9 cellular contexts compared by ENCODE assay signal in the genomic region with DNA sequence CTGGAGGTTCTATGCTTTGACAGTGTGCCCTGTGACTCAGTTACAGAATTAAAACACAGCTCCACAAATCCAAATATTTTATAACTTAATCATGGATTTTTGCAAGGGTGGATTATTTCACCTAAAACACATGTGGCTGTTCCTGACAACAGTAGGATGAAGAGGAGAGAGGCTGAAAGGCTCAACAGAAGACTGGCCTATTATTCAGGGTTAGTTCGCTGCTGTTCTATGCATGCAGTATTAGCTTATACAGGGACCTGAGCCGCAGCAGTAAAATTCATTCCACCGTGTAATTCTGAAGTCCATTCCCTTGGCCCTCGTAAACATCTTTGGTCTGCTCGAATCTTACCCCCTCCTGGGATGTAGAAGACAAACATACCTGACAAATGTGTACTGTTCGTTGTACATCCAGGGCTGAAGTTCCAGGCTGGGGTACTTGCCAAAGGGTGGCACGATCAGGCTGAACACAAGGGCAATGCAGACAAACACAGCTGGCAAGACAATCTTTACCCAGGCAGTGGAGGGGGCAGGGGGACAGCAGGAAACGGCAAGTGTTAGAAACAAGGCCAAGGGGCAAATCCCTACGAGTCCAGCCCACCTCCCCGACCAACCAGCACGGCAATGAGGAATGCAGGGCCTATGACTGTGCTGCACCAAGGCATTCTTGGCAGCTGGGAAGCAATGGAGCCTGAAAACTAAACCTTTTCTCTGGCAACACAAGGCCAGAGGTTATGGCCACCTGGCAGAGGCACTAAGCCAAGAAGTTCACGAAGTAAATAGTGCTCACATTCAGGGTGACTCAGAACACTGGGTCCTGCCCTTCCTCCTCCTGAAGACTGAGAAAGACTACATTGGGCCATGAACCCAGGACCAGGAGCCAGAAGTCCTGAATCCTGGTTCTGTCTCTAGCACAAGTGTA. TPM values are rescaled to one million over a fixed set of nuclear protein-coding genes. Genes with fewer than 3 reads are reported as not detected.
DNase-seq lines count a peak whose midpoint lies in the region; ATAC-seq, FAIRE-seq and TF ChIP-seq lines count a peak whose summit lies in the region.
"Had no signal": no experiment of that assay in that cellular context is flagged by ENCODE, and none has a peak within 500 bp of the region (broad histone marks: within the 10 kb centered on the region; RNA-seq: fewer than 3 reads in every experiment).

No MANE protein-coding gene starts in this region.

- DNase-seq in ACHN, result peak; percentile 97
- peak; percentile 20 for DNase-seq in NCI-H1092 (lab: John Stamatoyannopoulos, UW)
- DNase-seq in HepG2 (ENCODE audit: low spot score), result no peak
- no peak for DNase-seq in GM19239 (ENCODE audit: insufficient read length, low spot score)
- DNase-seq in UCSD-AML1 (lab: John Stamatoyannopoulos, UW; ENCODE audit: unreplicated experiment), result no peak
- DNase-seq in HFFc6, result no peak

- no peak overlapping the region for H3K4me3 ChIP-seq in HepG2 (replicated peaks in 1 of 3; ENCODE audit: insufficient read depth in 1 of 3, low read depth in 2 of 3, low read length in 3 of 3)
- H3K4me3 ChIP-seq: BLaER1 treated with 17β-estradiol and CSF1 and Interleukin-3, amounts not matched to agents 10 nM and 100 nM had no signal

- peaks cover 4% of the 10 kb centered on the region; the same call in 1 of the 2 replicates for H4K20me1 ChIP-seq in HepG2 (ENCODE audit: insufficient read depth, low read length)

- TF ChIP-seq EP300 in HepG2 (IDR thresholded peaks at IDR 0.05; ENCODE audit: low read depth in 2 of 2, low read length in 2 of 2) (no peak), HepG2 (CRISPR knock-in tag; IDR thresholded peaks at IDR 0.05; ENCODE audit: borderline replicate concordance) (no peak)

- H3K4me3 Mint-ChIP-seq in HFFc6, result no peak overlapping the region

- no peak overlapping the region for H2AFZ ChIP-seq in HepG2 (ENCODE audit: low read length)

- TF ChIP-seq CTCF in HepG2 (CRISPR knock-in tag; IDR thresholded peaks at IDR 0.05) (no peak), HFFc6 (IDR thresholded peaks at IDR 0.05) (no peak)

- BruUV-seq in HepG2 (replicated peaks; lab: Mats Ljungman, UMichigan), result no TSS peak

- ATAC-seq in HepG2 (peak; percentile 11; the same call in 2 of the 3 replicates), HG03571 (IDR thresholded peaks at IDR 0.05; ENCODE audit: unreplicated experiment) (no peak)

- H3K27ac Mint-ChIP-seq in HFFc6, result no peak overlapping the region; the same call in 1 of the 2 replicates

- no peaks in the 10 kb centered on the region for H3K9me3 ChIP-seq in HepG2 (ENCODE audit: low read length)
- H3K9me3 ChIP-seq: BLaER1 treated with 17β-estradiol and CSF1 and Interleukin-3, amounts not matched to agents 10 nM and 100 nM had no signal

- POLR2A ChIA-PET in HepG2 (lab: Yijun Ruan, JAX), result no interaction called here

- peaks cover 32% of the 10 kb centered on the region for H3K4me1 Mint-ChIP-seq in HFFc6 (ENCODE audit: low read depth)

- H3K27ac ChIP-seq in cingulate gyrus (ENCODE audit: low read depth, low read length) (peak overlapping the region; percentile 19), HepG2 (ENCODE audit: extremely low read length, insufficient read depth, low read length) (no peak overlapping the region)

- no peak overlapping the region for H3K4me2 ChIP-seq in HepG2 (ENCODE audit: low read depth, low read length)
- H3K4me2 ChIP-seq: BLaER1 treated with 17β-estradiol and CSF1 and Interleukin-3, amounts not matched to agents 10 nM and 100 nM had no signal

- H3K4me1 ChIP-seq in HepG2 (ENCODE audit: insufficient read depth, low read length), result no peaks in the 10 kb centered on the region
- H3K4me1 ChIP-seq: BLaER1 treated with 17β-estradiol and CSF1 and Interleukin-3, amounts not matched to agents 10 nM and 100 nM had no signal

- peaks cover 59 to 94% of the 10 kb centered on the region in 2 experiments for H3K36me3 ChIP-seq in HepG2 (replicated peaks in 1 of 2; ENCODE audit: control insufficient read depth in 1 of 2, insufficient read depth in 2 of 2, low read length in 2 of 2)

- in situ Hi-C loops in ACHN (cut with HindIII; ENCODE audit: low pct_ligation_motif_present, low pct_unique_long_range_greater_than_20kb, low sequenced_read_pairs) (no loop called here), HepG2 (cut with HindIII; ENCODE audit: extremely low pct_ligation_motif_present, low pct_unique_long_range_greater_than_20kb) (no loop called here)

- FAIRE-seq in HepG2 (lab: Jason Lieb, UNC) (no peak), GM19239 (lab: Jason Lieb, UNC) (no peak)

- no peaks in the 10 kb centered on the region for H3K9me3 Mint-ChIP-seq in HFFc6

- H3K36me3 Mint-ChIP-seq in HFFc6 (ENCODE audit: low read depth), result peaks cover 18% of the 10 kb centered on the region

- H3K79me2 ChIP-seq in HepG2 (ENCODE audit: insufficient read depth, low read length), result no peaks in the 10 kb centered on the region

- no peaks in the 10 kb centered on the region for H3K27me3 Mint-ChIP-seq in HFFc6 (ENCODE audit: insufficient read depth)

- no peaks in the 10 kb centered on the region for H3K27me3 ChIP-seq in HepG2 (ENCODE audit: control insufficient read depth in 1 of 2, insufficient read depth in 2 of 2, low read length in 2 of 2)
- H3K27me3 ChIP-seq: BLaER1 treated with 17β-estradiol and CSF1 and Interleukin-3, amounts not matched to agents 10 nM and 100 nM had no signal

- intact Hi-C loops in HepG2 (cut with micrococcal nuclease; ENCODE audit: unreplicated experiment), result no loop called here

- TF ChIP-seq RAD21 in HepG2 (CRISPR knock-in tag; IDR thresholded peaks at IDR 0.05), result no peak

- CTCF ChIA-PET in HepG2 (lab: Yijun Ruan, JAX; ENCODE audit: low intra/inter-chr PET ratio, low total read pairs), result no interaction called here

- 93% methylated on average over 12 of the region's 12 CpGs for WGBS in HepG2 (ENCODE audit: low lambda C conversion rate)

- H3K9ac ChIP-seq in HepG2 (ENCODE audit: insufficient read depth, low read depth, low read length), result no peak overlapping the region

- no peak for TF ChIP-seq POLR2A in HepG2 (IDR thresholded peaks at IDR 0.05; ENCODE audit: insufficient read depth in 1 of 2, low read depth in 2 of 2, low read length in 2 of 2)

TF ChIP-seq in HepG2, 621 proteins besides CTCF, POLR2A, EP300 and RAD21:
- peak; percentile 65 for TF ChIP-seq RBM22 (optimal IDR thresholded peaks at IDR 0.05; ENCODE audit: low read length)
- TF ChIP-seq ZSCAN21 (CRISPR knock-in tag; IDR thresholded peaks at IDR 0.05; ENCODE audit: borderline replicate concordance), result no peak
- peak; percentile 28 for TF ChIP-seq AGO2 (optimal IDR thresholded peaks at IDR 0.05; ENCODE audit: low read depth, low read length)

RNA-seq across cellular contexts. Expression of gene NIPSNAP3B, which starts 46.8 kb away (rescaled TPM):
- 0.44 and 1.3 TPM in 2 replicates for total RNA-seq in HepG2 (2016; rRNA removed; fragmentation: Illumina TruSeq; extraction: Trizol)
- 0.18 TPM in 1 of 2 replicates, not detected in the other for total RNA-seq in HepG2 (2016; cell fraction: cytosol; rRNA removed; fragmentation: Illumina TruSeq; extraction: Trizol; ENCODE audit: low read depth)
- total RNA-seq in HepG2 (2016; cell fraction: insoluble cytoplasmic fraction; rRNA removed; fragmentation: Illumina TruSeq; extraction: Trizol), result 0.41 and 0.76 TPM in 2 replicates
- 0.12 and 0.21 TPM in 2 replicates for total RNA-seq in HepG2 (2016; cell fraction: membrane; rRNA removed; fragmentation: Illumina TruSeq; extraction: Trizol)
- total RNA-seq in HepG2 (2016; cell fraction: nucleus; rRNA removed; fragmentation: Illumina TruSeq; extraction: Trizol), result 2.1 and 2.6 TPM in 2 replicates
- 1.5 and 2.1 TPM in 2 replicates for polyA plus RNA-seq in HepG2 (2011; rRNA removed)
- 0.16 and 0.46 TPM in 2 replicates for polyA plus RNA-seq in HepG2 (2011; cell fraction: cytosol; rRNA removed)
- 2.0 and 2.8 TPM in 2 replicates for polyA plus RNA-seq in HepG2 (2011; cell fraction: nucleus; rRNA removed)
- 1.1 and 1.2 TPM in 2 replicates for polyA plus RNA-seq in HepG2 (2012)
- not detected in 2 replicates for polyA plus RNA-seq in HepG2 (2016; cell fraction: cytosol; fragmentation: Illumina TruSeq; extraction: Trizol; ENCODE audit: low read depth)
- 0.57 and 0.63 TPM in 2 replicates for polyA plus RNA-seq in HepG2 (2016; cell fraction: insoluble cytoplasmic fraction; fragmentation: Illumina TruSeq; extraction: Trizol; ENCODE audit: low read depth)
- polyA plus RNA-seq in HepG2 (2016; cell fraction: membrane; fragmentation: Illumina TruSeq; extraction: Trizol; ENCODE audit: low read depth), result 0.15 and 0.18 TPM in 2 replicates
- polyA plus RNA-seq in HepG2 (2016; cell fraction: nucleus; fragmentation: Illumina TruSeq; extraction: Trizol; ENCODE audit: insufficient read depth, low read depth), result 2.9 and 4.1 TPM in 2 replicates
- polyA minus RNA-seq in HepG2 (2011; rRNA and poly(A)+ RNA removed; ENCODE audit: low replicate concordance), result 0.40 TPM in 1 of 2 replicates, not detected in the other
- not detected in 2 replicates for polyA minus RNA-seq in HepG2 (2011; cell fraction: cytosol; rRNA and poly(A)+ RNA removed)
- 2.4 and 3.0 TPM in 2 replicates for polyA minus RNA-seq in HepG2 (2011; cell fraction: nucleus; rRNA and poly(A)+ RNA removed)
- under 1 TPM; 0.19 to 0.68 (median 0.40) TPM for total RNA-seq in HFFc6 (2021; fragmentation: NEBNext Ultra II Directional; extraction: Animal tissue kit (Norgen Biotek cat#: 25700))

Comparison
In these comparisons a context has a peak if more than half of its experiments do, and no peak if none do; other contexts are left out.
1. DNase-seq: peak in ACHN (single experiment) and NCI-H1092 (single experiment); none in HepG2 (single experiment), GM19239 (single experiment), UCSD-AML1 (single experiment) and HFFc6 (single experiment).